In the genomic region with DNA sequence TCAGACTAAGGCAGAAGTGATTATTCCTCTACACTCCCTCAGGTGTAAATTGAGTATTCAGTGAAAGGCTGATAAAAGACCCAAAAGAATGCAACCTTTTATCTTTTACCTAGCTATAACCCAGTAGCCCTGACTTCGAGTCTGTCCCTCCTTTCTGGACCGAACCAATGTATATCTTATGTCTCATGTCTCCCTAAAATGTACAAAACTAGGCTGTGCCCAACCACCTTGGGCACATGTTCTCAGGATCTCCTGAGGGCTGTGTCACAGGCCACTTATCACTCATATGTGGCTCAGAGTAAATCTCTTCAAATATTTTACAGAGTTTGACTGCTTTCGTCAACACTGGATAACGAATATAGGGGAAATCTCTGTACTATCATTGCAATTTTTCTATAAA, we compare ENCODE assay signal across 1 cellular context.
TF ChIP-seq lines count a peak whose summit lies in the region.

No MANE protein-coding gene starts in this region.

TF ChIP-seq in WTC11, 78 proteins besides CTCF, POLR2A, EP300 and RAD21 (continued from another document):
- TF ChIP-seq, protein P1, sequence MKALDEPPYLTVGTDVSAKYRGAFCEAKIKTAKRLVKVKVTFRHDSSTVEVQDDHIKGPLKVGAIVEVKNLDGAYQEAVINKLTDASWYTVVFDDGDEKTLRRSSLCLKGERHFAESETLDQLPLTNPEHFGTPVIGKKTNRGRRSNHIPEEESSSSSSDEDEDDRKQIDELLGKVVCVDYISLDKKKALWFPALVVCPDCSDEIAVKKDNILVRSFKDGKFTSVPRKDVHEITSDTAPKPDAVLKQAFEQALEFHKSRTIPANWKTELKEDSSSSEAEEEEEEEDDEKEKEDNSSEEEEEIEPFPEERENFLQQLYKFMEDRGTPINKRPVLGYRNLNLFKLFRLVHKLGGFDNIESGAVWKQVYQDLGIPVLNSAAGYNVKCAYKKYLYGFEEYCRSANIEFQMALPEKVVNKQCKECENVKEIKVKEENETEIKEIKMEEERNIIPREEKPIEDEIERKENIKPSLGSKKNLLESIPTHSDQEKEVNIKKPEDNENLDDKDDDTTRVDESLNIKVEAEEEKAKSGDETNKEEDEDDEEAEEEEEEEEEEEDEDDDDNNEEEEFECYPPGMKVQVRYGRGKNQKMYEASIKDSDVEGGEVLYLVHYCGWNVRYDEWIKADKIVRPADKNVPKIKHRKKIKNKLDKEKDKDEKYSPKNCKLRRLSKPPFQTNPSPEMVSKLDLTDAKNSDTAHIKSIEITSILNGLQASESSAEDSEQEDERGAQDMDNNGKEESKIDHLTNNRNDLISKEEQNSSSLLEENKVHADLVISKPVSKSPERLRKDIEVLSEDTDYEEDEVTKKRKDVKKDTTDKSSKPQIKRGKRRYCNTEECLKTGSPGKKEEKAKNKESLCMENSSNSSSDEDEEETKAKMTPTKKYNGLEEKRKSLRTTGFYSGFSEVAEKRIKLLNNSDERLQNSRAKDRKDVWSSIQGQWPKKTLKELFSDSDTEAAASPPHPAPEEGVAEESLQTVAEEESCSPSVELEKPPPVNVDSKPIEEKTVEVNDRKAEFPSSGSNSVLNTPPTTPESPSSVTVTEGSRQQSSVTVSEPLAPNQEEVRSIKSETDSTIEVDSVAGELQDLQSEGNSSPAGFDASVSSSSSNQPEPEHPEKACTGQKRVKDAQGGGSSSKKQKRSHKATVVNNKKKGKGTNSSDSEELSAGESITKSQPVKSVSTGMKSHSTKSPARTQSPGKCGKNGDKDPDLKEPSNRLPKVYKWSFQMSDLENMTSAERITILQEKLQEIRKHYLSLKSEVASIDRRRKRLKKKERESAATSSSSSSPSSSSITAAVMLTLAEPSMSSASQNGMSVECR (CRISPR knock-in tag; IDR thresholded peaks at IDR 0.05; ENCODE audit: borderline replicate concordance) = no peak
- TF ChIP-seq EMX1 (CRISPR knock-in tag; IDR thresholded peaks at IDR 0.05) (no peak), ZNF396 (CRISPR knock-in tag; IDR thresholded peaks at IDR 0.05; ENCODE audit: borderline replicate concordance) (no peak), ZNF416 (CRISPR knock-in tag; IDR thresholded peaks at IDR 0.05) (no peak)
- TF ChIP-seq, protein P2, sequence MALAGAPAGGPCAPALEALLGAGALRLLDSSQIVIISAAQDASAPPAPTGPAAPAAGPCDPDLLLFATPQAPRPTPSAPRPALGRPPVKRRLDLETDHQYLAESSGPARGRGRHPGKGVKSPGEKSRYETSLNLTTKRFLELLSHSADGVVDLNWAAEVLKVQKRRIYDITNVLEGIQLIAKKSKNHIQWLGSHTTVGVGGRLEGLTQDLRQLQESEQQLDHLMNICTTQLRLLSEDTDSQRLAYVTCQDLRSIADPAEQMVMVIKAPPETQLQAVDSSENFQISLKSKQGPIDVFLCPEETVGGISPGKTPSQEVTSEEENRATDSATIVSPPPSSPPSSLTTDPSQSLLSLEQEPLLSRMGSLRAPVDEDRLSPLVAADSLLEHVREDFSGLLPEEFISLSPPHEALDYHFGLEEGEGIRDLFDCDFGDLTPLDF (CRISPR knock-in tag; IDR thresholded peaks at IDR 0.05) = no peak
- TF ChIP-seq, protein P3, sequence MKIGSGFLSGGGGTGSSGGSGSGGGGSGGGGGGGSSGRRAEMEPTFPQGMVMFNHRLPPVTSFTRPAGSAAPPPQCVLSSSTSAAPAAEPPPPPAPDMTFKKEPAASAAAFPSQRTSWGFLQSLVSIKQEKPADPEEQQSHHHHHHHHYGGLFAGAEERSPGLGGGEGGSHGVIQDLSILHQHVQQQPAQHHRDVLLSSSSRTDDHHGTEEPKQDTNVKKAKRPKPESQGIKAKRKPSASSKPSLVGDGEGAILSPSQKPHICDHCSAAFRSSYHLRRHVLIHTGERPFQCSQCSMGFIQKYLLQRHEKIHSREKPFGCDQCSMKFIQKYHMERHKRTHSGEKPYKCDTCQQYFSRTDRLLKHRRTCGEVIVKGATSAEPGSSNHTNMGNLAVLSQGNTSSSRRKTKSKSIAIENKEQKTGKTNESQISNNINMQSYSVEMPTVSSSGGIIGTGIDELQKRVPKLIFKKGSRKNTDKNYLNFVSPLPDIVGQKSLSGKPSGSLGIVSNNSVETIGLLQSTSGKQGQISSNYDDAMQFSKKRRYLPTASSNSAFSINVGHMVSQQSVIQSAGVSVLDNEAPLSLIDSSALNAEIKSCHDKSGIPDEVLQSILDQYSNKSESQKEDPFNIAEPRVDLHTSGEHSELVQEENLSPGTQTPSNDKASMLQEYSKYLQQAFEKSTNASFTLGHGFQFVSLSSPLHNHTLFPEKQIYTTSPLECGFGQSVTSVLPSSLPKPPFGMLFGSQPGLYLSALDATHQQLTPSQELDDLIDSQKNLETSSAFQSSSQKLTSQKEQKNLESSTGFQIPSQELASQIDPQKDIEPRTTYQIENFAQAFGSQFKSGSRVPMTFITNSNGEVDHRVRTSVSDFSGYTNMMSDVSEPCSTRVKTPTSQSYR (CRISPR knock-in tag; IDR thresholded peaks at IDR 0.05) = no peak
